In genomic region chr4:89039735-89040338, GRCh38 we compare ENCODE assay signal across 1 cellular context.
TF ChIP-seq lines count a peak whose summit lies in the region.

No MANE protein-coding gene starts in this region.

TF ChIP-seq in K562, 482 proteins besides CTCF, POLR2A, EP300 and RAD21 (continued from another document and continues in another):
- no peak for TF ChIP-seq ETS1 (conservative IDR thresholded peaks at IDR 0.05; ENCODE audit: control insufficient read depth, low read depth, low read length)
- TF ChIP-seq TRIM24 (IDR thresholded peaks at IDR 0.05) = peak; percentile 94 to 96
- no peak for TF ChIP-seq ZNF507 (tag; conservative IDR thresholded peaks at IDR 0.05)
- no peak for TF ChIP-seq ZFX (CRISPR knock-in tag; IDR thresholded peaks at IDR 0.05)
- no peak for TF ChIP-seq KLF6 (CRISPR knock-in tag; IDR thresholded peaks at IDR 0.05; ENCODE audit: borderline replicate concordance)
- peak; percentile 57; the same call in 1 of the 2 replicates for TF ChIP-seq IRF9 (tag; IDR thresholded peaks at IDR 0.05)
- peak; percentile 68; the same call in 1 of the 2 replicates for TF ChIP-seq JUND (IDR thresholded peaks at IDR 0.05; ENCODE audit: borderline replicate concordance, low read depth, low read length)
- no peak for TF ChIP-seq JUND (tag; IDR thresholded peaks at IDR 0.05; ENCODE audit: borderline replicate concordance, low read depth, low read length)
- no peak for TF ChIP-seq BRD4 (IDR thresholded peaks at IDR 0.05)
- no peak for TF ChIP-seq FOXK1 (CRISPR knock-in tag; IDR thresholded peaks at IDR 0.05; ENCODE audit: borderline replicate concordance)
- TF ChIP-seq ARID3A (IDR thresholded peaks at IDR 0.05; ENCODE audit: borderline replicate concordance, low read depth, low read length) = no peak
- no peak for TF ChIP-seq NR2F6 (CRISPR knock-in tag; IDR thresholded peaks at IDR 0.05)
- TF ChIP-seq, protein P1, sequence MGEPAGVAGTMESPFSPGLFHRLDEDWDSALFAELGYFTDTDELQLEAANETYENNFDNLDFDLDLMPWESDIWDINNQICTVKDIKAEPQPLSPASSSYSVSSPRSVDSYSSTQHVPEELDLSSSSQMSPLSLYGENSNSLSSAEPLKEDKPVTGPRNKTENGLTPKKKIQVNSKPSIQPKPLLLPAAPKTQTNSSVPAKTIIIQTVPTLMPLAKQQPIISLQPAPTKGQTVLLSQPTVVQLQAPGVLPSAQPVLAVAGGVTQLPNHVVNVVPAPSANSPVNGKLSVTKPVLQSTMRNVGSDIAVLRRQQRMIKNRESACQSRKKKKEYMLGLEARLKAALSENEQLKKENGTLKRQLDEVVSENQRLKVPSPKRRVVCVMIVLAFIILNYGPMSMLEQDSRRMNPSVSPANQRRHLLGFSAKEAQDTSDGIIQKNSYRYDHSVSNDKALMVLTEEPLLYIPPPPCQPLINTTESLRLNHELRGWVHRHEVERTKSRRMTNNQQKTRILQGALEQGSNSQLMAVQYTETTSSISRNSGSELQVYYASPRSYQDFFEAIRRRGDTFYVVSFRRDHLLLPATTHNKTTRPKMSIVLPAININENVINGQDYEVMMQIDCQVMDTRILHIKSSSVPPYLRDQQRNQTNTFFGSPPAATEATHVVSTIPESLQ (CRISPR knock-in tag; IDR thresholded peaks at IDR 0.05) = no peak
- TF ChIP-seq RNF219 (CRISPR knock-in tag; IDR thresholded peaks at IDR 0.05) = no peak
- TF ChIP-seq FOXJ2 (tag; IDR thresholded peaks at IDR 0.05) = peak; percentile 5; the same call in 1 of the 2 replicates
- no peak for TF ChIP-seq ZNF134 (CRISPR knock-in tag; conservative IDR thresholded peaks at IDR 0.05)
- peak; percentile 73; the same call in 1 of the 2 replicates for TF ChIP-seq CEBPG (CRISPR knock-in tag; IDR thresholded peaks at IDR 0.05)
- TF ChIP-seq CEBPG (tag; conservative IDR thresholded peaks at IDR 0.05 in 1 of 2, IDR thresholded peaks at IDR 0.05 in 1 of 2) = peak; percentile 94 to 96
- no peak for TF ChIP-seq EGR1 (conservative IDR thresholded peaks at IDR 0.05)
- peak; percentile 45; the same call in 1 of the 2 replicates for TF ChIP-seq SMARCA4 (IDR thresholded peaks at IDR 0.05)
- TF ChIP-seq ILK (tag; IDR thresholded peaks at IDR 0.05; ENCODE audit: borderline replicate concordance, low read depth) = no peak
- TF ChIP-seq STAT5A (IDR thresholded peaks at IDR 0.05; ENCODE audit: borderline replicate concordance, low read length) = no peak
- no peak for TF ChIP-seq GATAD2B (IDR thresholded peaks at IDR 0.05; ENCODE audit: borderline replicate concordance)
- TF ChIP-seq ZNF589 (CRISPR knock-in tag; IDR thresholded peaks at IDR 0.05; ENCODE audit: low read depth) = peak; percentile 16; the same call in 1 of the 2 replicates
- TF ChIP-seq, protein P2, sequence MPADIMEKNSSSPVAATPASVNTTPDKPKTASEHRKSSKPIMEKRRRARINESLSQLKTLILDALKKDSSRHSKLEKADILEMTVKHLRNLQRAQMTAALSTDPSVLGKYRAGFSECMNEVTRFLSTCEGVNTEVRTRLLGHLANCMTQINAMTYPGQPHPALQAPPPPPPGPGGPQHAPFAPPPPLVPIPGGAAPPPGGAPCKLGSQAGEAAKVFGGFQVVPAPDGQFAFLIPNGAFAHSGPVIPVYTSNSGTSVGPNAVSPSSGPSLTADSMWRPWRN (IDR thresholded peaks at IDR 0.05; ENCODE audit: low read depth) = 0 out of 2 replicates have a peak, but pooled peaks have one; percentile 11
- no peak for TF ChIP-seq YBX1 (IDR thresholded peaks at IDR 0.05)
- no peak for TF ChIP-seq RB1 (IDR thresholded peaks at IDR 0.05; ENCODE audit: low read depth)
- TF ChIP-seq TEAD1 (CRISPR knock-in tag; IDR thresholded peaks at IDR 0.05) = no peak
- no peak for TF ChIP-seq ZNF764 (CRISPR knock-in tag; IDR thresholded peaks at IDR 0.05; ENCODE audit: low read depth)
- TF ChIP-seq TRIM28 (IDR thresholded peaks at IDR 0.05) = no peak
- no peak for TF ChIP-seq SMAD2 (IDR thresholded peaks at IDR 0.05; ENCODE audit: low read depth, low read length)
- TF ChIP-seq HNRNPL (IDR thresholded peaks at IDR 0.05; ENCODE audit: low read depth, low read length) = no peak
- no peak for TF ChIP-seq ZFP1 (CRISPR knock-in tag; IDR thresholded peaks at IDR 0.05)
- TF ChIP-seq SPI1 (IDR thresholded peaks at IDR 0.05; ENCODE audit: borderline replicate concordance, low read depth, low read length) = no peak
- TF ChIP-seq, protein P3, sequence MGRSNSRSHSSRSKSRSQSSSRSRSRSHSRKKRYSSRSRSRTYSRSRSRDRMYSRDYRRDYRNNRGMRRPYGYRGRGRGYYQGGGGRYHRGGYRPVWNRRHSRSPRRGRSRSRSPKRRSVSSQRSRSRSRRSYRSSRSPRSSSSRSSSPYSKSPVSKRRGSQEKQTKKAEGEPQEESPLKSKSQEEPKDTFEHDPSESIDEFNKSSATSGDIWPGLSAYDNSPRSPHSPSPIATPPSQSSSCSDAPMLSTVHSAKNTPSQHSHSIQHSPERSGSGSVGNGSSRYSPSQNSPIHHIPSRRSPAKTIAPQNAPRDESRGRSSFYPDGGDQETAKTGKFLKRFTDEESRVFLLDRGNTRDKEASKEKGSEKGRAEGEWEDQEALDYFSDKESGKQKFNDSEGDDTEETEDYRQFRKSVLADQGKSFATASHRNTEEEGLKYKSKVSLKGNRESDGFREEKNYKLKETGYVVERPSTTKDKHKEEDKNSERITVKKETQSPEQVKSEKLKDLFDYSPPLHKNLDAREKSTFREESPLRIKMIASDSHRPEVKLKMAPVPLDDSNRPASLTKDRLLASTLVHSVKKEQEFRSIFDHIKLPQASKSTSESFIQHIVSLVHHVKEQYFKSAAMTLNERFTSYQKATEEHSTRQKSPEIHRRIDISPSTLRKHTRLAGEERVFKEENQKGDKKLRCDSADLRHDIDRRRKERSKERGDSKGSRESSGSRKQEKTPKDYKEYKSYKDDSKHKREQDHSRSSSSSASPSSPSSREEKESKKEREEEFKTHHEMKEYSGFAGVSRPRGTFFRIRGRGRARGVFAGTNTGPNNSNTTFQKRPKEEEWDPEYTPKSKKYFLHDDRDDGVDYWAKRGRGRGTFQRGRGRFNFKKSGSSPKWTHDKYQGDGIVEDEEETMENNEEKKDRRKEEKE (IDR thresholded peaks at IDR 0.05; ENCODE audit: borderline replicate concordance in 1 of 2, control insufficient read depth in 1 of 2, low read depth in 2 of 2, low read length in 1 of 2) = no peak
- peak; percentile 86 for TF ChIP-seq ZNF384 (IDR thresholded peaks at IDR 0.05; ENCODE audit: low read depth, low read length)
- TF ChIP-seq TFE3 (CRISPR knock-in tag; IDR thresholded peaks at IDR 0.05) = no peak
- TF ChIP-seq, protein P4, sequence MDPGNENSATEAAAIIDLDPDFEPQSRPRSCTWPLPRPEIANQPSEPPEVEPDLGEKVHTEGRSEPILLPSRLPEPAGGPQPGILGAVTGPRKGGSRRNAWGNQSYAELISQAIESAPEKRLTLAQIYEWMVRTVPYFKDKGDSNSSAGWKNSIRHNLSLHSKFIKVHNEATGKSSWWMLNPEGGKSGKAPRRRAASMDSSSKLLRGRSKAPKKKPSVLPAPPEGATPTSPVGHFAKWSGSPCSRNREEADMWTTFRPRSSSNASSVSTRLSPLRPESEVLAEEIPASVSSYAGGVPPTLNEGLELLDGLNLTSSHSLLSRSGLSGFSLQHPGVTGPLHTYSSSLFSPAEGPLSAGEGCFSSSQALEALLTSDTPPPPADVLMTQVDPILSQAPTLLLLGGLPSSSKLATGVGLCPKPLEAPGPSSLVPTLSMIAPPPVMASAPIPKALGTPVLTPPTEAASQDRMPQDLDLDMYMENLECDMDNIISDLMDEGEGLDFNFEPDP (CRISPR knock-in tag; IDR thresholded peaks at IDR 0.05) = no peak
- TF ChIP-seq ZNF395 (CRISPR knock-in tag; IDR thresholded peaks at IDR 0.05) = 0 out of 2 replicates have a peak, but pooled peaks have one; percentile 43
- no peak for TF ChIP-seq PURB (CRISPR knock-in tag; IDR thresholded peaks at IDR 0.05; ENCODE audit: low read depth)
- TF ChIP-seq TCFL5 (CRISPR knock-in tag; conservative IDR thresholded peaks at IDR 0.05) = no peak
- TF ChIP-seq ZNF518B (CRISPR knock-in tag; IDR thresholded peaks at IDR 0.05) = no peak
- no peak for TF ChIP-seq SMC3 (conservative IDR thresholded peaks at IDR 0.05; ENCODE audit: insufficient read depth, low read depth, low read length)
